Comparison of ENCODE assay signal across 23 cellular contexts in the genomic region with DNA sequence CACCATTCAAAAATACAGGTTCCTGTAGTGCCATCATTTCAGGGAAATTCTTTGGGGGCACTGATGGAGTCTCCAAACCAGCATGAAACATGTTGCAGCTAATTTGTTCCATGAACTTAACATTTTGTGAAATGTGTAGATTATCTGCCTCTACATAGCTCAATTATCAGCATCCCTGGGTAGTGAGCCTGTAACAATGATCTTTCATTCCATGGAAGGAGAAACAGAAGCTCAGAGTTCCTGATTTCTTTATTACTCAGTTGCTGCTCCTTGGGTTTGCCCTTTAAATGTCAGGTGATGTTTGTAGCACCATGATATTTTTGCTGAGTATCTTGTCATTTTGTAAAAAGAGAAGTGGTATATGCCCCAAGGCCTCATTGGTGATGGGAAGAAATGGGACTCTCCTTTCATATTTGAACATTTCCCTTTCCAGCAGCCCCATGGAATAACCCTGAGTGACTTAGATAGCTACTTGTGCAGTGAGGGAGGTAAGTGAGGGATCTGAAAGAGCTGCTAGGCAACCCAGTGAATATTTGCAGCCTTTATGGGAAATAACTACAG.
"Had no signal": no experiment of that assay in that cellular context is flagged by ENCODE, and none has a peak within 500 bp of the region (broad histone marks: within the 10 kb centered on the region; RNA-seq: fewer than 3 reads in every experiment).

No MANE protein-coding gene starts in this region.

- H3K4me3 ChIP-seq: hepatocyte, lung, psoas muscle, right lobe of liver, spleen, thoracic aorta, transverse colon had no signal

- H3K27me3 ChIP-seq: foreskin keratinocyte, hepatocyte, right lobe of liver, spleen, transverse colon had no signal

- H3K9me3 ChIP-seq: psoas muscle, right lobe of liver had no signal

- H3K27me3 Mint-ChIP-seq: naive thymus-derived CD4-positive, alpha-beta T cell had no signal

- H2AFZ ChIP-seq: hepatocyte had no signal

- H3K36me3 ChIP-seq: right lobe of liver, thoracic aorta, transverse colon had no signal

- H3K27ac Mint-ChIP-seq: endodermal cell, nephron progenitor cell had no signal

- H3K4me2 ChIP-seq: hepatocyte had no signal

- H3K4me1 ChIP-seq: right lobe of liver had no signal

- H3K27ac ChIP-seq: foreskin keratinocyte, hepatocyte, psoas muscle, right lobe of liver, spleen, thoracic aorta had no signal

- FAIRE-seq: endothelial cell of umbilical vein had no signal

- DNase-seq: caudate nucleus; cortex of kidney; endodermal cell; erythroblast; foreskin keratinocyte; left colon; left ventricle myocardium superior; mesenchymal stem cell; naive thymus-derived CD4-positive, alpha-beta T cell; nephron progenitor cell; psoas muscle; retina; right lobe of liver; spleen; stimulated activated CD4-positive, alpha-beta T cell treated with anti-CD3 and anti-CD28 coated beads, Interleukin-2, amount 100 ng/mL, for 24 hours; stimulated activated CD4-positive, alpha-beta T cell treated with anti-CD3 and anti-CD28 coated beads, Interleukin-4, amount 100 ng/mL, for 4 hours; stimulated activated naive CD4-positive, alpha-beta T cell treated with Interleukin-2 at 50 U/mL for 16 hours; substantia nigra; transverse colon had no signal

- H3K4me1 Mint-ChIP-seq: nephron progenitor cell had no signal

- ATAC-seq: foreskin keratinocyte; left colon; left ventricle myocardium superior; naive thymus-derived CD4-positive, alpha-beta T cell; psoas muscle; right lobe of liver had no signal

- H3K4me3 Mint-ChIP-seq: endodermal cell; naive thymus-derived CD4-positive, alpha-beta T cell; nephron progenitor cell had no signal
